Comparison of ENCODE assay signal across 1 cellular context in the genomic region with DNA sequence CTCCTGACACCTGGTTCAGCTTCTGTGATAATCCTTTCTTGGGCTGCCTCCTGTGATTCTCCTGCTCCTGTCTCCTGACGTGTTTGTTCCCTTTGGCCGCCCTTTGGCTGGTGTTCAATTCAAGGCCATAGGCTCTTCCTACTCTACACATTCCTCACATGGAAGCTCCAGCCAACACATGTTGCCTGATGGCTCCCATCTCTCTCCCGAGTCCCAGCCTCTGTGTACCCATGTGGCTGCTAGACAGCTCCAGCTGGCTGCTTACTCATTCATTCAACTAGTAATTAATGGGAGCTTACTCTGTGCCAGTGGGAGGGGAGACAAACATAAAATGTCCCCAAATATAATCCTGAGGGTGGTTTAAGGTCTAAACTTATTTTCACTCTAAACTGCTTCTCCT.
TF ChIP-seq lines count a peak whose summit lies in the region.

No MANE protein-coding gene starts in this region.

TF ChIP-seq in WTC11, 78 proteins besides CTCF, POLR2A, EP300 and RAD21 (continued from another document):
- TF ChIP-seq, protein P1, sequence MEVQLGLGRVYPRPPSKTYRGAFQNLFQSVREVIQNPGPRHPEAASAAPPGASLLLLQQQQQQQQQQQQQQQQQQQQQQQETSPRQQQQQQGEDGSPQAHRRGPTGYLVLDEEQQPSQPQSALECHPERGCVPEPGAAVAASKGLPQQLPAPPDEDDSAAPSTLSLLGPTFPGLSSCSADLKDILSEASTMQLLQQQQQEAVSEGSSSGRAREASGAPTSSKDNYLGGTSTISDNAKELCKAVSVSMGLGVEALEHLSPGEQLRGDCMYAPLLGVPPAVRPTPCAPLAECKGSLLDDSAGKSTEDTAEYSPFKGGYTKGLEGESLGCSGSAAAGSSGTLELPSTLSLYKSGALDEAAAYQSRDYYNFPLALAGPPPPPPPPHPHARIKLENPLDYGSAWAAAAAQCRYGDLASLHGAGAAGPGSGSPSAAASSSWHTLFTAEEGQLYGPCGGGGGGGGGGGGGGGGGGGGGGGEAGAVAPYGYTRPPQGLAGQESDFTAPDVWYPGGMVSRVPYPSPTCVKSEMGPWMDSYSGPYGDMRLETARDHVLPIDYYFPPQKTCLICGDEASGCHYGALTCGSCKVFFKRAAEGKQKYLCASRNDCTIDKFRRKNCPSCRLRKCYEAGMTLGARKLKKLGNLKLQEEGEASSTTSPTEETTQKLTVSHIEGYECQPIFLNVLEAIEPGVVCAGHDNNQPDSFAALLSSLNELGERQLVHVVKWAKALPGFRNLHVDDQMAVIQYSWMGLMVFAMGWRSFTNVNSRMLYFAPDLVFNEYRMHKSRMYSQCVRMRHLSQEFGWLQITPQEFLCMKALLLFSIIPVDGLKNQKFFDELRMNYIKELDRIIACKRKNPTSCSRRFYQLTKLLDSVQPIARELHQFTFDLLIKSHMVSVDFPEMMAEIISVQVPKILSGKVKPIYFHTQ (CRISPR knock-in tag; IDR thresholded peaks at IDR 0.05): no peak
- TF ChIP-seq ZBTB43 (CRISPR knock-in tag; IDR thresholded peaks at IDR 0.05) (no peak), CBFB (CRISPR knock-in tag; IDR thresholded peaks at IDR 0.05; ENCODE audit: low read depth) (no peak), ZNF138 (CRISPR knock-in tag; conservative IDR thresholded peaks at IDR 0.05) (no peak)
- TF ChIP-seq, protein P2, sequence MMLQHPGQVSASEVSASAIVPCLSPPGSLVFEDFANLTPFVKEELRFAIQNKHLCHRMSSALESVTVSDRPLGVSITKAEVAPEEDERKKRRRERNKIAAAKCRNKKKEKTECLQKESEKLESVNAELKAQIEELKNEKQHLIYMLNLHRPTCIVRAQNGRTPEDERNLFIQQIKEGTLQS (CRISPR knock-in tag; conservative IDR thresholded peaks at IDR 0.05): no peak
